10 cellular contexts compared by ENCODE assay signal in the genomic region with DNA sequence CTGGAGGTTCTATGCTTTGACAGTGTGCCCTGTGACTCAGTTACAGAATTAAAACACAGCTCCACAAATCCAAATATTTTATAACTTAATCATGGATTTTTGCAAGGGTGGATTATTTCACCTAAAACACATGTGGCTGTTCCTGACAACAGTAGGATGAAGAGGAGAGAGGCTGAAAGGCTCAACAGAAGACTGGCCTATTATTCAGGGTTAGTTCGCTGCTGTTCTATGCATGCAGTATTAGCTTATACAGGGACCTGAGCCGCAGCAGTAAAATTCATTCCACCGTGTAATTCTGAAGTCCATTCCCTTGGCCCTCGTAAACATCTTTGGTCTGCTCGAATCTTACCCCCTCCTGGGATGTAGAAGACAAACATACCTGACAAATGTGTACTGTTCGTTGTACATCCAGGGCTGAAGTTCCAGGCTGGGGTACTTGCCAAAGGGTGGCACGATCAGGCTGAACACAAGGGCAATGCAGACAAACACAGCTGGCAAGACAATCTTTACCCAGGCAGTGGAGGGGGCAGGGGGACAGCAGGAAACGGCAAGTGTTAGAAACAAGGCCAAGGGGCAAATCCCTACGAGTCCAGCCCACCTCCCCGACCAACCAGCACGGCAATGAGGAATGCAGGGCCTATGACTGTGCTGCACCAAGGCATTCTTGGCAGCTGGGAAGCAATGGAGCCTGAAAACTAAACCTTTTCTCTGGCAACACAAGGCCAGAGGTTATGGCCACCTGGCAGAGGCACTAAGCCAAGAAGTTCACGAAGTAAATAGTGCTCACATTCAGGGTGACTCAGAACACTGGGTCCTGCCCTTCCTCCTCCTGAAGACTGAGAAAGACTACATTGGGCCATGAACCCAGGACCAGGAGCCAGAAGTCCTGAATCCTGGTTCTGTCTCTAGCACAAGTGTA. TPM values are rescaled to one million over a fixed set of nuclear protein-coding genes. Genes with fewer than 3 reads are reported as not detected.
DNase-seq lines count a peak whose midpoint lies in the region; ATAC-seq and TF ChIP-seq lines count a peak whose summit lies in the region.
"Had no signal": no experiment of that assay in that cellular context is flagged by ENCODE, and none has a peak within 500 bp of the region (broad histone marks: within the 10 kb centered on the region; RNA-seq: fewer than 3 reads in every experiment).

No MANE protein-coding gene starts in this region.

- no peak overlapping the region for H3K4me3 Mint-ChIP-seq in MCF 10A (ENCODE audit: unreplicated experiment)

- no peaks in the 10 kb centered on the region for H3K27me3 Mint-ChIP-seq in MCF 10A (ENCODE audit: insufficient read depth, unreplicated experiment)

- intact Hi-C loops in MCF 10A (cut with micrococcal nuclease), result loop anchor here (5.0 kb wide), 1 partner anchor 52 kb away; no protein-coding TSS in a partner anchor

- ATAC-seq in GM18909 (IDR thresholded peaks at IDR 0.05; ENCODE audit: poor library complexity, unreplicated experiment), result no peak

- H3K9me3 Mint-ChIP-seq in MCF 10A (ENCODE audit: unreplicated experiment), result no peaks in the 10 kb centered on the region

- TF ChIP-seq CTCF in MCF 10A (IDR thresholded peaks at IDR 0.05; ENCODE audit: unreplicated experiment), result no peak

- peak overlapping the region; percentile 73 for H3K27ac Mint-ChIP-seq in MCF 10A (ENCODE audit: low read depth, unreplicated experiment)

- peak; percentile 20 for DNase-seq in NCI-H510A treated with DMSO at 0.1 percent for 48 hours (lab: John Stamatoyannopoulos, UW)
- no peak for DNase-seq in NCI-H510A (lab: John Stamatoyannopoulos, UW)
- peak; percentile 78 for DNase-seq in MCF 10A (ENCODE audit: unreplicated experiment)
- DNase-seq in kidney glomerular epithelial cell (lab: John Stamatoyannopoulos, UW), result peak; percentile 85
- DNase-seq in ureter (ENCODE audit: low spot score), result peak; percentile 55
- no peak for DNase-seq in mesenteric fat pad (ENCODE audit: low spot score)
- no peak for DNase-seq in NCI-H2107 (lab: John Stamatoyannopoulos, UW)
- DNase-seq: right cardiac atrium, upper lobe of left lung had no signal

- CTCF ChIA-PET in MCF 10A (lab: Yijun Ruan, JAX), result interaction anchor here (0.7 to 1.1 kb wide), 2 partner anchors 594 to 604 kb away, joined by 3 read pairs; no protein-coding TSS in a partner anchor

- POLR2A ChIA-PET in MCF 10A (lab: Yijun Ruan, JAX), result interaction anchor here (0.6 to 2.2 kb wide), 3 partner anchors 11 to 395 kb away, joined by 3 to 5 read pairs (median 3); no protein-coding TSS in a partner anchor

- H3K36me3 Mint-ChIP-seq in MCF 10A (ENCODE audit: insufficient read depth, unreplicated experiment), result no peaks in the 10 kb centered on the region

- no TSS peak for BruUV-seq in MCF 10A (replicated peaks; lab: Mats Ljungman, UMichigan)

- peaks cover 19% of the 10 kb centered on the region for H3K4me1 Mint-ChIP-seq in MCF 10A (ENCODE audit: insufficient read depth, unreplicated experiment)

RNA-seq across cellular contexts. Expression of a gene that starts 46.8 kb away (rescaled TPM):
- total RNA-seq in MCF 10A (2022) (0.49 TPM in 1 of 2 replicates, not detected in the other), ureter (4.1 TPM), mesenteric fat pad (9.3 TPM)

Comparison
In these comparisons a context has a peak if more than half of its experiments do, and no peak if none do; other contexts are left out.
1. DNase-seq: peak in NCI-H510A treated with DMSO at 0.1 percent for 48 hours (single experiment), MCF 10A (single experiment), kidney glomerular epithelial cell (single experiment) and ureter (single experiment); none in NCI-H510A (single experiment), mesenteric fat pad (single experiment) and NCI-H2107 (single experiment).